In the genomic region with DNA sequence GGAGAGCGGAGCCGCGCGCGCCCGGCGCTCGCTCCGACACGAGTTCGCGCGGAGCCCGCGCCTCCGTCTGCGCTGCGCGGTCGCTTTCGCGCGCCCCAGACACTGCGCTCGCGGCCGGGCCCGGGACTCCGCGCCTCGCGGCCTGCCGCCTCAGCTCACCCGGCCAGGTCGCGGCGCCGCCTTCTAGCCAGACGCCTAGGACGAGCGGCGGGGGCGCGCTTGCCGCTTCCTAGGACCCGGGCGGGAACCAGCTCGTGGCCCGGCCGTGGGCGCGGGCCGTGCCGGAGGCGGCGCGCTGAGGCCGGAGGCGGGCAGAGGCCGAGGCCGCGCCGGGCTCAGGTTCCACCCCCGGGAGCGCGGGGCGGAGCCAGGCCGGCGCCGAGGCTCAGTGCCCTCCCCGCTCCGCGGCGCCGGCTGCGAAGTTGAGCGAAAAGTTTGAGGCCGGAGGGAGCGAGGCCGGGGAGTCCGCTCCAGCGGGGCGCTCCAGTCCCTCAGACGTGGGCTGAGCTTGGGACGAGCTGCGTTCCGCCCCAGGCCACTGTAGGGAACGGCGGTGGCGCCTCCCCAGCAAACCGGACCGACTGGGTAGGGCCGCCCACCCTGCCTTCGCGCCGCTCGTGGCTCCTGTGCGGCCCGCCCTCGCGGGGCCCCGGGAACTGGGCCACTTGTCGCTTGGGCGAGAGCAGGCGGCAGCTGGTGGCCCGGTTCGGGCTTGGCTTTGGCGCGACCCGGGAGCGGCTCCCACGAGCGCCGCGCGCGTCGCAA, we compare ENCODE assay signal across 8 cellular contexts. TPM values are rescaled to one million over a fixed set of nuclear protein-coding genes. Genes with fewer than 3 reads are reported as not detected.
A peak's percentile ranks its signal among the peaks of the same experiment; 100 is the strongest.
DNase-seq lines count a peak whose midpoint lies in the region; ATAC-seq and TF ChIP-seq lines count a peak whose summit lies in the region.

A gene with protein sequence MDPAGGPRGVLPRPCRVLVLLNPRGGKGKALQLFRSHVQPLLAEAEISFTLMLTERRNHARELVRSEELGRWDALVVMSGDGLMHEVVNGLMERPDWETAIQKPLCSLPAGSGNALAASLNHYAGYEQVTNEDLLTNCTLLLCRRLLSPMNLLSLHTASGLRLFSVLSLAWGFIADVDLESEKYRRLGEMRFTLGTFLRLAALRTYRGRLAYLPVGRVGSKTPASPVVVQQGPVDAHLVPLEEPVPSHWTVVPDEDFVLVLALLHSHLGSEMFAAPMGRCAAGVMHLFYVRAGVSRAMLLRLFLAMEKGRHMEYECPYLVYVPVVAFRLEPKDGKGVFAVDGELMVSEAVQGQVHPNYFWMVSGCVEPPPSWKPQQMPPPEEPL (plus strand): TSS at position 388 of the 765 bp plus-strand sequence. CDS start 1,036 bp downstream, outside the sequence.

- H3K27me3 ChIP-seq in Panc1 (ENCODE audit: control insufficient read depth, insufficient read depth, low read length) (no peaks in the 10 kb centered on the region), tibial artery (no peaks in the 10 kb centered on the region)

- CTCF ChIA-PET in Panc1 (lab: Charles Lee), result interaction anchor here (0.6 to 3.4 kb wide), 10 partner anchors 13 to 714 kb away, joined by 3 to 25 read pairs (median 3); no protein-coding TSS in a partner anchor

- H3K27ac ChIP-seq in Panc1 (ENCODE audit: low read length), result peak within 1 kb of the TSS; percentile 79
- peak within 1 kb of the TSS; percentile 76 to 82 for H3K27ac ChIP-seq in tibial artery

- intact Hi-C loops in Panc1 (cut with micrococcal nuclease; ENCODE audit: unreplicated experiment), result no loop called here
- intact Hi-C loops in tibial artery (cut with DNase I; ENCODE audit: low total_unique reads), result no loop called here

- peak; percentile 68 for ATAC-seq in GM18511 (IDR thresholded peaks at IDR 0.05; ENCODE audit: unreplicated experiment)
- peak; percentile 60 for ATAC-seq in HG03159 (IDR thresholded peaks at IDR 0.05; ENCODE audit: unreplicated experiment)
- ATAC-seq in Panc1, result peak; percentile 84
- ATAC-seq in omental fat pad (ENCODE audit: low FRiP score), result peak; percentile 65

- H3K4me1 ChIP-seq in Panc1 (ENCODE audit: control insufficient read depth, insufficient read depth, low read length) (peaks cover 13% of the 10 kb centered on the region; the same call in 1 of the 2 replicates), tibial artery (peaks cover 5 to 45% (median 38%) of the 10 kb centered on the region in 4 donors)

- TF ChIP-seq CTCF in Panc1 (IDR thresholded peaks at IDR 0.05), result no peak
- no peak for TF ChIP-seq CTCF in omental fat pad (IDR thresholded peaks at IDR 0.05)
- peak in 1 of 2 experiments; percentile 11 for TF ChIP-seq CTCF in tibial artery (IDR thresholded peaks at IDR 0.05)

- in situ Hi-C loops in Panc1 (cut with HindIII; ENCODE audit: low pct_unique_long_range_greater_than_20kb, low sequenced_read_pairs), result no loop called here

- H3K9me3 ChIP-seq in Panc1 (ENCODE audit: control insufficient read depth, insufficient read depth, low read depth, low read length), result no peaks in the 10 kb centered on the region
- no peaks in the 10 kb centered on the region for H3K9me3 ChIP-seq in tibial artery

- BruUV-seq in Panc1 (replicated peaks; lab: Mats Ljungman, UMichigan), result no TSS peak

- POLR2A ChIA-PET in Panc1 (lab: Charles Lee), result interaction anchor here (0.6 kb wide), 2 partner anchors 32 to 274 kb away, joined by 3 to 5 read pairs; no protein-coding TSS in a partner anchor

- peak within 1 kb of the TSS; percentile 59 to 69 for H3K4me3 ChIP-seq in Panc1 (ENCODE audit: low read depth in 2 of 2, low read length in 2 of 2)
- H3K4me3 ChIP-seq in tibial artery, result peak within 1 kb of the TSS; percentile 56 to 57

- peak; percentile 88 for DNase-seq in 8988T
- DNase-seq in Panc1 (ENCODE audit: low read depth, low spot score), result no peak
- DNase-seq in activated gamma-delta T cell treated with anti-CD3 and anti-CD28 coated beads, Interleukin-2, amount 50 U/mL, for 16 hours (ENCODE audit: low read depth), result peak; percentile 44
- peak; percentile 72 for DNase-seq in foreskin melanocyte
- DNase-seq in omental fat pad (ENCODE audit: low spot score), result no peak
- peak; percentile 49 to 81 for DNase-seq in tibial artery

- no peaks in the 10 kb centered on the region for H3K36me3 ChIP-seq in Panc1 (ENCODE audit: control insufficient read depth, insufficient read depth, low read length)
- H3K36me3 ChIP-seq in tibial artery, result peaks cover 0 to under 1% (median 0%) of the 10 kb centered on the region in 3 donors

RNA-seq across cellular contexts. Expression of the gene that starts here (rescaled TPM):
- total RNA-seq in Panc1 (2021; ENCODE audit: unreplicated experiment) (18.2 TPM), omental fat pad (100 to 1,000 TPM in 1 of 4 donors, 10 to 100 TPM in 2, 1 to 10 TPM in 1; 8.7 to 107 (median 17.5) TPM)
- 17.7 TPM for polyA plus RNA-seq in Panc1 (2012; ENCODE audit: insufficient read length)

Comparison
In these comparisons a context has a peak if more than half of its experiments do, and no peak if none do; other contexts are left out.
1. DNase-seq: peak in 8988T (single experiment), activated gamma-delta T cell treated with anti-CD3 and anti-CD28 coated beads, Interleukin-2, amount 50 U/mL, for 16 hours (single experiment), foreskin melanocyte (single experiment) and tibial artery (2 of 2); none in Panc1 (single experiment) and omental fat pad (single experiment).
2. Peak in every context shown above with its lines, with median percentiles within 50 percentile points of each other: ATAC-seq.